ENCODE assay signal across 15 cellular contexts in the genomic region with DNA sequence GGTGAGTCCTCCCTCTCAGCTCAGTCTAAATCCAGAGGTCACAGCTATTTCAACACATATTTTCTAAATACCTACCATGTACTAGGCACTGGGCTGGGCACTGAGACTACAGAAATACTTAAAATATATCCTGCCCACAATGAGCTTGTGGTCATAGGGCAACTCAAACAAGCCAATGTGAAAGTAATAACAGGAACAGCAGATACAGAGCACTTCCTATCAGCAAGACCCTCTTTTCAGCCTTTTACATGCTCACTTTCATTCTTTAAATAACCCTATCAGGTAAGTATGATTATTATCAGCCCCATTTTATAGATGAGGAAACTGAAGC.
DNase-seq lines count a peak whose midpoint lies in the region; ATAC-seq, FAIRE-seq and TF ChIP-seq lines count a peak whose summit lies in the region.
"Had no signal": no experiment of that assay in that cellular context is flagged by ENCODE, and none has a peak within 500 bp of the region (broad histone marks: within the 10 kb centered on the region; RNA-seq: fewer than 3 reads in every experiment).

No MANE protein-coding gene starts in this region.

- H3K27ac Mint-ChIP-seq in activated naive CD4-positive, alpha-beta T cell treated with anti-CD3 and anti-CD28 coated beads, Interleukin-2, amount 10 ng/mL, durations not matched to agents 7 days and 5 days, result peak overlapping the region; percentile 10
- peak overlapping the region; percentile 51 for H3K27ac Mint-ChIP-seq in activated T-helper 2 cell treated with anti-CD3 and anti-CD28 coated beads, Interferon-gamma antibody, Interleukin-2, Interleukin-4, amounts not matched to agents 10 μg/mL and 5 μg/mL and 100 μg/mL, durations not matched to agents 14 hours and 24 hours and 36 hours

- H3K27ac ChIP-seq in kidney (ENCODE audit: low read depth in 2 of 2, low read length in 2 of 2) (peak overlapping the region; percentile 45 to 58), transverse colon (peak overlapping the region; percentile 42 to 69 (median 54))

- TF ChIP-seq EP300 in transverse colon (IDR thresholded peaks at IDR 0.05; ENCODE audit: low read depth), result no peak

- ATAC-seq in GM21390 (IDR thresholded peaks at IDR 0.05; ENCODE audit: unreplicated experiment), result no peak

- FAIRE-seq in kidney (lab: Jason Lieb, UNC), result no peak
- FAIRE-seq: urothelium cell line had no signal

- H3K4me3 ChIP-seq in kidney (ENCODE audit: low read length in 2 of 2), result no peak overlapping the region
- H3K4me3 ChIP-seq in transverse colon, result no peak overlapping the region
- H3K4me3 ChIP-seq: skin epidermis had no signal

- peak overlapping the region in 1 of 2 donors; percentile 30 for H3K9ac ChIP-seq in kidney (ENCODE audit: low read length in 2 of 2)

- H3K36me3 Mint-ChIP-seq in activated naive CD4-positive, alpha-beta T cell treated with anti-CD3 and anti-CD28 coated beads, Interleukin-2, amount 10 ng/mL, durations not matched to agents 7 days and 5 days, result peaks cover 41% of the 10 kb centered on the region
- H3K36me3 Mint-ChIP-seq in activated T-helper 2 cell treated with anti-CD3 and anti-CD28 coated beads, Interferon-gamma antibody, Interleukin-2, Interleukin-4, amounts not matched to agents 10 μg/mL and 5 μg/mL and 100 μg/mL, durations not matched to agents 14 hours and 24 hours and 36 hours (ENCODE audit: low read depth), result peaks cover 47% of the 10 kb centered on the region

- intact Hi-C loops in activated T-helper 2 cell treated with anti-CD3 and anti-CD28 coated beads, Interferon-gamma antibody, Interleukin-2, Interleukin-4, amounts not matched to agents 10 μg/mL and 5 μg/mL and 100 μg/mL, durations not matched to agents 14 hours and 24 hours and 36 hours (cut with micrococcal nuclease), result no loop called here
- intact Hi-C loops in kidney (cut with DNase I), result no loop called here
- intact Hi-C loops in transverse colon (cut with DNase I; ENCODE audit: low total_unique reads), result no loop called here

- peaks cover 23 to 29% of the 10 kb centered on the region in 2 donors for H3K4me1 ChIP-seq in kidney (ENCODE audit: control insufficient read depth in 1 of 2, insufficient read depth in 1 of 2, low read depth in 1 of 2, low read length in 2 of 2)
- H3K4me1 ChIP-seq in transverse colon, result peaks cover 5 to 34% (median 14%) of the 10 kb centered on the region in 4 donors

- TF ChIP-seq CTCF in kidney (IDR thresholded peaks at IDR 0.05; ENCODE audit: borderline replicate concordance, extremely low read depth, insufficient read depth), result no peak
- TF ChIP-seq CTCF in transverse colon (IDR thresholded peaks at IDR 0.05), result no peak

- no peak for DNase-seq in activated naive CD4-positive, alpha-beta T cell treated with anti-CD3 and anti-CD28 coated beads, Interleukin-2, amount 10 ng/mL, durations not matched to agents 7 days and 5 days
- DNase-seq in activated naive CD4-positive, alpha-beta T cell treated with anti-CD3 and anti-CD28 coated beads, Interleukin-2, amount 50 U/mL, for 16 hours, result no peak
- no peak for DNase-seq in activated T-helper 2 cell treated with anti-CD3 and anti-CD28 coated beads, Interferon-gamma antibody, Interleukin-2, Interleukin-4, amounts not matched to agents 10 μg/mL and 5 μg/mL and 100 μg/mL, durations not matched to agents 14 hours and 24 hours and 36 hours (ENCODE audit: low spot score)
- DNase-seq in kidney (no peak), transverse colon (no peak), GM19240 (ENCODE audit: insufficient read length, low spot score) (no peak)
- DNase-seq in stimulated activated CD4-positive, alpha-beta T cell treated with anti-CD3 and anti-CD28 coated beads, Interleukin-4, amount 100 ng/mL, for 1 hour, result no peak
- DNase-seq: DMS53, glutamatergic neuron, GOT3, SW 1271 had no signal

- H3K9me3 ChIP-seq in kidney (ENCODE audit: control insufficient read depth in 1 of 2, low read length in 2 of 2) (no peaks in the 10 kb centered on the region), transverse colon (no peaks in the 10 kb centered on the region)

- no peaks in the 10 kb centered on the region for H3K27me3 ChIP-seq in transverse colon

- H3K4me1 Mint-ChIP-seq in activated naive CD4-positive, alpha-beta T cell treated with anti-CD3 and anti-CD28 coated beads, Interleukin-2, amount 10 ng/mL, durations not matched to agents 7 days and 5 days, result peaks cover 32% of the 10 kb centered on the region
- peaks cover 34% of the 10 kb centered on the region for H3K4me1 Mint-ChIP-seq in activated T-helper 2 cell treated with anti-CD3 and anti-CD28 coated beads, Interferon-gamma antibody, Interleukin-2, Interleukin-4, amounts not matched to agents 10 μg/mL and 5 μg/mL and 100 μg/mL, durations not matched to agents 14 hours and 24 hours and 36 hours (ENCODE audit: low read depth)

- H3K9me3 Mint-ChIP-seq in activated naive CD4-positive, alpha-beta T cell treated with anti-CD3 and anti-CD28 coated beads, Interleukin-2, amount 10 ng/mL, durations not matched to agents 7 days and 5 days, result no peaks in the 10 kb centered on the region
- no peaks in the 10 kb centered on the region for H3K9me3 Mint-ChIP-seq in activated T-helper 2 cell treated with anti-CD3 and anti-CD28 coated beads, Interferon-gamma antibody, Interleukin-2, Interleukin-4, amounts not matched to agents 10 μg/mL and 5 μg/mL and 100 μg/mL, durations not matched to agents 14 hours and 24 hours and 36 hours
- H3K9me3 Mint-ChIP-seq: neural crest cell had no signal

- H3K36me3 ChIP-seq in kidney (ENCODE audit: control insufficient read depth in 1 of 2, insufficient read depth in 2 of 2, low read length in 2 of 2) (peaks cover 0 to 10% of the 10 kb centered on the region in 2 donors), transverse colon (no peaks in the 10 kb centered on the region)

- H3K27me3 Mint-ChIP-seq in activated naive CD4-positive, alpha-beta T cell treated with anti-CD3 and anti-CD28 coated beads, Interleukin-2, amount 10 ng/mL, durations not matched to agents 7 days and 5 days, result no peaks in the 10 kb centered on the region
- H3K27me3 Mint-ChIP-seq in activated T-helper 2 cell treated with anti-CD3 and anti-CD28 coated beads, Interferon-gamma antibody, Interleukin-2, Interleukin-4, amounts not matched to agents 10 μg/mL and 5 μg/mL and 100 μg/mL, durations not matched to agents 14 hours and 24 hours and 36 hours (ENCODE audit: low read depth), result no peaks in the 10 kb centered on the region

- H3K4me3 Mint-ChIP-seq in activated naive CD4-positive, alpha-beta T cell treated with anti-CD3 and anti-CD28 coated beads, Interleukin-2, amount 10 ng/mL, durations not matched to agents 7 days and 5 days, result no peak overlapping the region
- no peak overlapping the region for H3K4me3 Mint-ChIP-seq in activated T-helper 2 cell treated with anti-CD3 and anti-CD28 coated beads, Interferon-gamma antibody, Interleukin-2, Interleukin-4, amounts not matched to agents 10 μg/mL and 5 μg/mL and 100 μg/mL, durations not matched to agents 14 hours and 24 hours and 36 hours (ENCODE audit: low read depth)
- H3K4me3 Mint-ChIP-seq: neural crest cell had no signal

- TF ChIP-seq POLR2A in transverse colon (IDR thresholded peaks at IDR 0.05), result no peak

- CTCF ChIA-PET in activated naive CD4-positive, alpha-beta T cell treated with anti-CD3 and anti-CD28 coated beads, Interleukin-2, amount 10 ng/mL, durations not matched to agents 7 days and 5 days (lab: Charles Lee), result interaction anchor here (0.8 to 14.4 kb wide), 3 partner anchors 9 to 33 kb away, joined by 3 to 237 read pairs (median 6); no protein-coding TSS in a partner anchor

- in situ Hi-C loops in transverse colon (cut with MboI; ENCODE audit: low pct_ligation_motif_present in 1 of 4, low pct_unique_long_range_greater_than_20kb in 1 of 4, low sequenced_read_pairs in 3 of 4), result no loop called here
